1 cellular context compared by ENCODE assay signal in the genomic region with DNA sequence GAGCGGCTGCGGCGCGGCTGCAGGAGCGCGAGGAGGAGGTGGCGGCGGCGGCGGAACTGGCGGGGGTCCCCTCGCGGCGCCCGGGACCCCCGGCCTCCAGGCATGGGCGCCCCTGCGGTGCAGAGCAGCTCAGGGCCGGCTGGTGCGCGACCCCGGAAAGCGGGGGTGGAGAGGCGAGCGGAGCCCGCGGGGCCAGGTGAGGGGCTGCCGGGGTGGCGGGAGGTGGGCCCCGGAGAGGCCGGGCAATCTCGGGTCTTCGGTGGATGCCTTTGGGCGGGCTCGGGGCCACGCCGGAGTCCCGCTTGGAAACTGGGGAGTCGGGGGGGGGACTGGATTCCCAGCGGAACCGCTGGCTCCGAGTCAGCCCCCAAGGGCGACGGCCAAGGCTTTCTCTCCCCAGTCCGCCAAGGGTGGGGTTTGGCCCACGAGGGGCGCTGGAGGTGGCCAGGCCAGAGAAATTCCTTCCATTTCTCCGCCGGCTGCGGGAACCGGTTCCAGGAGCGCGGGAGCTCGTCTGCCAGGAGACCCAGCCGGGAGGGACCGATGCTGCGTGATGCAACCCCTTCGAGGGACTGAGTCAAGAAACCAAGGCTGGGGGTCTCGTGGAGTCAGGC.
TF ChIP-seq lines count a peak whose summit lies in the region.

No MANE protein-coding gene starts in this region.

TF ChIP-seq in GM12878, 131 proteins besides CTCF, POLR2A, EP300 and RAD21:
- TF ChIP-seq NR2F1 (conservative IDR thresholded peaks at IDR 0.05), result 0 out of 2 replicates have a peak, but pooled peaks have one; percentile 21
- 0 out of 4 replicates have a peak, but pooled peaks of 1 of the 2 experiments have one; percentile 11 for TF ChIP-seq IKZF2 (IDR thresholded peaks at IDR 0.05)
- 0 out of 2 replicates have a peak, but pooled peaks have one; percentile 18 for TF ChIP-seq GATAD2B (conservative IDR thresholded peaks at IDR 0.05; ENCODE audit: low read depth)
- TF ChIP-seq ZNF217 (IDR thresholded peaks at IDR 0.05), result no peak
- peak in 1 of 2 experiments; percentile 69; a peak in 2 of 3 replicates for TF ChIP-seq EGR1 (IDR thresholded peaks at IDR 0.05; ENCODE audit: borderline replicate concordance in 1 of 2, low read depth in 2 of 2, low read length in 2 of 2)
- no peak for TF ChIP-seq SREBF2 (IDR thresholded peaks at IDR 0.05; ENCODE audit: low read length)
- TF ChIP-seq TCF7 (IDR thresholded peaks at IDR 0.05; ENCODE audit: borderline replicate concordance), result no peak
